Comparison of ENCODE assay signal across 1 cellular context in the genomic region with DNA sequence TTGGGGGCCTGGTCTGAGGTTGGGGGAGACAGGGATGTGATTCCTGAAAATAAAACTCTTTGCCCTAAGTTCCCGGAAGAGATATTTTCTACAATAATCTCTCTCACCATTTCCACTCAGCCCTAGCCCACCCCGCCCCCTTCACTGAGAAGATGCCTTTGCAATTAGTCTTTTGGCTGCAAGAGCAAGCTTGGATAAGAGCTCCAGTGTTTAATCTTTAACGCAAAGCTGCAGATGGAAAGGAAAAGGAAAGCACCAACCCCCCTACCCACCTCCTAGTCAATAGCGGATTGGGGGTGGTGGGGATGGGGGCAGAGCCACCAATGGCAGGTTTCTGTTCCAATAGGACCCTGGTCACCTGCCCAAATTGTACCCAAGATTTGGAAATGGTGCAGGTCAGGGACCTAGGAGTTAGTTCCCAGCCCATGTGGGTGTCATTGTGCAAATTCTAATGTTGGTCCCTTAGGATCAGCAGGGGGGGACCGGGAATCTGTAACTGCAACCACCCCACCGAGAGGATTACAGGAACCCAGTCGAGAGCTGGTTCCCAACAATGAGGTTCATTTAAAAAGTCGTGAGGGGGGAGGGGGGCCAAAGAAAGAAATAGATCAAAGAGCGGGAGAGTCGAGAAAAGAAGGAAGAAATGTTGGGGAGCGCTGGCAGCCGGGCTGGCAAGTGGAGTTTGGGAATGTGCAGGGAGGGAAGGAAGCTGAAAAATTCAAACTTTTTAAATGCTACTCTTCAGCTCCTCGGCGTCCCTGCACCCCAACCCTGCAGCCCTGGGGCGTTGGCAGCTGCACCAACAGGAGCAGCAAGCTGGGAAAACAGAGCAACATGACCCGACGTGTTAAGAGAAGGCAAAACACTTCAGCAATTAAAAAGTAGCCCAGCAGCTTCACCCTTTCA.
TF ChIP-seq lines count a peak whose summit lies in the region.

No MANE protein-coding gene starts in this region.

TF ChIP-seq in IMR-90, 13 proteins besides CTCF, POLR2A, EP300 and RAD21 (continued from another document):
- peak; percentile 20 for TF ChIP-seq MAZ (IDR thresholded peaks at IDR 0.05; ENCODE audit: borderline replicate concordance, low read depth, low read length)
- peak; percentile 54; the same call in 1 of the 2 replicates for TF ChIP-seq CHD1 (IDR thresholded peaks at IDR 0.05; ENCODE audit: low read depth, low read length)
